In the genomic region with DNA sequence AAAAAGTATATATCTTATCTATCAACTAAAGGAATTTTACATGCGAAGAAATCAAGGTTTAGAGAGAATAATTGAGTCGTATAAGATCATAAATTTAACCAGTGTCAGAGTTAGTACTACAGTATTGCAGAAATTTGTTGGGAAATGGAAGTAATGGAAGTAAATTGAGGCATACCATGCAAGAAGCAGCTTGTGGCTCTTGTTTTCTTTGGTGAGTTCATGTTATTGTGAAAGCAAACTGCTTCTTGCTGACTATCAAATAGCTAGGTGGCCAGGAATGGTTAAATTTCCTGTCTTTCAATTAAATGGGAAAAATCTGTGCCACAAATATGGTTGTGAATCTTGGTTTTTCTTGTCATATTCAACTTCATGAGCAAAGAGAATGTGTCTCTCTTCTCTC, we compare ENCODE assay signal across 1 cellular context.
TF ChIP-seq lines count a peak whose summit lies in the region.

No MANE protein-coding gene starts in this region.

TF ChIP-seq in GM23338, 12 proteins besides CTCF, POLR2A, EP300 and RAD21 (continued from another document):
- TF ChIP-seq ETS1 (IDR thresholded peaks at IDR 0.05) (no peak), STAT1 (IDR thresholded peaks at IDR 0.05; ENCODE audit: unreplicated experiment) (no peak), NANOG (IDR thresholded peaks at IDR 0.05; ENCODE audit: borderline replicate concordance) (no peak), CREB1 (CRISPR knock-in tag; IDR thresholded peaks at IDR 0.05; ENCODE audit: low read depth) (no peak), ZNF331 (CRISPR knock-in tag; IDR thresholded peaks at IDR 0.05; ENCODE audit: low read depth) (no peak), EZH2phosphoT487 (IDR thresholded peaks at IDR 0.05; ENCODE audit: unreplicated experiment) (no peak), JUNB (IDR thresholded peaks at IDR 0.05; ENCODE audit: unreplicated experiment) (no peak), EZH2 (IDR thresholded peaks at IDR 0.05; ENCODE audit: low read depth, unreplicated experiment) (no peak), POLR2AphosphoS5 (IDR thresholded peaks at IDR 0.05; ENCODE audit: low read depth) (no peak)
- TF ChIP-seq, protein P1, sequence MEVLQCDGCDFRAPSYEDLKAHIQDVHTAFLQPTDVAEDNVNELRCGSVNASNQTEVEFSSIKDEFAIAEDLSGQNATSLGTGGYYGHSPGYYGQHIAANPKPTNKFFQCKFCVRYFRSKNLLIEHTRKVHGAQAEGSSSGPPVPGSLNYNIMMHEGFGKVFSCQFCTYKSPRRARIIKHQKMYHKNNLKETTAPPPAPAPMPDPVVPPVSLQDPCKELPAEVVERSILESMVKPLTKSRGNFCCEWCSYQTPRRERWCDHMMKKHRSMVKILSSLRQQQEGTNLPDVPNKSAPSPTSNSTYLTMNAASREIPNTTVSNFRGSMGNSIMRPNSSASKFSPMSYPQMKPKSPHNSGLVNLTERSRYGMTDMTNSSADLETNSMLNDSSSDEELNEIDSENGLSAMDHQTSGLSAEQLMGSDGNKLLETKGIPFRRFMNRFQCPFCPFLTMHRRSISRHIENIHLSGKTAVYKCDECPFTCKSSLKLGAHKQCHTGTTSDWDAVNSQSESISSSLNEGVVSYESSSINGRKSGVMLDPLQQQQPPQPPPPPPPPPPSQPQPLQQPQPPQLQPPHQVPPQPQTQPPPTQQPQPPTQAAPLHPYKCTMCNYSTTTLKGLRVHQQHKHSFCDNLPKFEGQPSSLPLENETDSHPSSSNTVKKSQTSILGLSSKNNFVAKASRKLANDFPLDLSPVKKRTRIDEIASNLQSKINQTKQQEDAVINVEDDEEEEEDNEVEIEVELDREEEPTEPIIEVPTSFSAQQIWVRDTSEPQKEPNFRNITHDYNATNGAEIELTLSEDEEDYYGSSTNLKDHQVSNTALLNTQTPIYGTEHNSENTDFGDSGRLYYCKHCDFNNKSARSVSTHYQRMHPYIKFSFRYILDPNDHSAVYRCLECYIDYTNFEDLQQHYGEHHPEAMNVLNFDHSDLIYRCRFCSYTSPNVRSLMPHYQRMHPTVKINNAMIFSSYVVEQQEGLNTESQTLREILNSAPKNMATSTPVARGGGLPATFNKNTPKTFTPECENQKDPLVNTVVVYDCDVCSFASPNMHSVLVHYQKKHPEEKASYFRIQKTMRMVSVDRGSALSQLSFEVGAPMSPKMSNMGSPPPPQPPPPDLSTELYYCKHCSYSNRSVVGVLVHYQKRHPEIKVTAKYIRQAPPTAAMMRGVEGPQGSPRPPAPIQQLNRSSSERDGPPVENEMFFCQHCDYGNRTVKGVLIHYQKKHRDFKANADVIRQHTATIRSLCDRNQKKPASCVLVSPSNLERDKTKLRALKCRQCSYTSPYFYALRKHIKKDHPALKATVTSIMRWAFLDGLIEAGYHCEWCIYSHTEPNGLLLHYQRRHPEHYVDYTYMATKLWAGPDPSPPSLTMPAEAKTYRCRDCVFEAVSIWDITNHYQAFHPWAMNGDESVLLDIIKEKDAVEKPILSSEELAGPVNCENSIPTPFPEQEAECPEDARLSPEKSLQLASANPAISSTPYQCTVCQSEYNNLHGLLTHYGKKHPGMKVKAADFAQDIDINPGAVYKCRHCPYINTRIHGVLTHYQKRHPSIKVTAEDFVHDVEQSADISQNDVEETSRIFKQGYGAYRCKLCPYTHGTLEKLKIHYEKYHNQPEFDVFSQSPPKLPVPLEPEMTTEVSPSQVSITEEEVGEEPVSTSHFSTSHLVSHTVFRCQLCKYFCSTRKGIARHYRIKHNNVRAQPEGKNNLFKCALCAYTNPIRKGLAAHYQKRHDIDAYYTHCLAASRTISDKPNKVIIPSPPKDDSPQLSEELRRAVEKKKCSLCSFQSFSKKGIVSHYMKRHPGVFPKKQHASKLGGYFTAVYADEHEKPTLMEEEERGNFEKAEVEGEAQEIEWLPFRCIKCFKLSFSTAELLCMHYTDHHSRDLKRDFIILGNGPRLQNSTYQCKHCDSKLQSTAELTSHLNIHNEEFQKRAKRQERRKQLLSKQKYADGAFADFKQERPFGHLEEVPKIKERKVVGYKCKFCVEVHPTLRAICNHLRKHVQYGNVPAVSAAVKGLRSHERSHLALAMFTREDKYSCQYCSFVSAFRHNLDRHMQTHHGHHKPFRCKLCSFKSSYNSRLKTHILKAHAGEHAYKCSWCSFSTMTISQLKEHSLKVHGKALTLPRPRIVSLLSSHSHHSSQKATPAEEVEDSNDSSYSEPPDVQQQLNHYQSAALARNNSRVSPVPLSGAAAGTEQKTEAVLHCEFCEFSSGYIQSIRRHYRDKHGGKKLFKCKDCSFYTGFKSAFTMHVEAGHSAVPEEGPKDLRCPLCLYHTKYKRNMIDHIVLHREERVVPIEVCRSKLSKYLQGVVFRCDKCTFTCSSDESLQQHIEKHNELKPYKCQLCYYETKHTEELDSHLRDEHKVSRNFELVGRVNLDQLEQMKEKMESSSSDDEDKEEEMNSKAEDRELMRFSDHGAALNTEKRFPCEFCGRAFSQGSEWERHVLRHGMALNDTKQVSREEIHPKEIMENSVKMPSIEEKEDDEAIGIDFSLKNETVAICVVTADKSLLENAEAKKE (CRISPR knock-in tag; IDR thresholded peaks at IDR 0.05): no peak
TF ChIP-seq in GM23338: peak in this region for 0.
